Comparison of ENCODE assay signal across 1 cellular context in the genomic region with DNA sequence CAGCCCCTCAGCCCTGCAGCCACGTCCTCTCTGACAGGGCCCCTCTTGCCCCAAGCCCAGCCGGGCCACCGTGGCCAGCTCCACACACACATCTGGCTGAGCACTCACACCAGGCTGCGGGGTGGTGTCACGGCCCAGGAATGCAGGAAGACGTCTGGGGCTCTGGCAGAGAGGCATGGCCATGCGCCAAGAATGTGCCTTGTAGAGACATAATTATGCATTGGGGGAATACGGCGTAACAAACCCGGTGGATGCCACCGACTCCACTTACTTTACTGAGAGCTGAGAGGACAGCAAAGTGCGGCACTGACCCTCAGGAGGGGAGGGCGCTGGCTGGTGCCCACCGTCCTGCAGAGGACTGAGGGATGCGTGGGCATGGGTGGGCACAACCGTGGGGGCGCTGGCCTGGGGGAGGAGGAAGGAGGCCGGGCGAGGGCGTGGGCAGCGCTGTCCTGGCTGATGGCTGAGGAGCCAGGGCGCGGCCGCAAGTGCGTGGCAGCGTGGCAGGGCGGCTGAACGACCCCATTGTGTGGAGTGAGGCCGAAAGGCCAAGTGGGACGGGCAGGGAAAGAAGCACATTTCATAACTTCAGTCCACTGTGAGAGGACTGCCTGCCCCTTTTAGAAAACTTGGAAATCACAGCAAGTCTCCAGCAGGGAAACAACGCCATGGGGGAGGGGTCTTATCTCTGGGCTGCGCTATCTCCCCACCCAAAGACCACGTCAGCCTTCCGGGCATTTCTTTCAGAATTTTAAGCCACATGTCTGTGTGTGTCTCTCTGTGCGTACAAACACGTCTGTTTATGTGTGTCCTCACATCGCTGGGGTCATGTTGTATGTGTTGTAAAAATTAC.
A peak's percentile ranks its signal among the peaks of the same experiment; 100 is the strongest.
TF ChIP-seq lines count a peak whose summit lies in the region.

No MANE protein-coding gene starts in this region.

TF ChIP-seq in HEK293, 187 proteins besides CTCF, POLR2A, EP300 and RAD21 (continued from another document and continues in another):
- TF ChIP-seq, protein P1, sequence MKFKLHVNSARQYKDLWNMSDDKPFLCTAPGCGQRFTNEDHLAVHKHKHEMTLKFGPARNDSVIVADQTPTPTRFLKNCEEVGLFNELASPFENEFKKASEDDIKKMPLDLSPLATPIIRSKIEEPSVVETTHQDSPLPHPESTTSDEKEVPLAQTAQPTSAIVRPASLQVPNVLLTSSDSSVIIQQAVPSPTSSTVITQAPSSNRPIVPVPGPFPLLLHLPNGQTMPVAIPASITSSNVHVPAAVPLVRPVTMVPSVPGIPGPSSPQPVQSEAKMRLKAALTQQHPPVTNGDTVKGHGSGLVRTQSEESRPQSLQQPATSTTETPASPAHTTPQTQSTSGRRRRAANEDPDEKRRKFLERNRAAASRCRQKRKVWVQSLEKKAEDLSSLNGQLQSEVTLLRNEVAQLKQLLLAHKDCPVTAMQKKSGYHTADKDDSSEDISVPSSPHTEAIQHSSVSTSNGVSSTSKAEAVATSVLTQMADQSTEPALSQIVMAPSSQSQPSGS (tag by site-specific recombination; IDR thresholded peaks at IDR 0.05; ENCODE audit: low read depth) = peak; percentile 45; the same call in 1 of the 2 replicates
- TF ChIP-seq ZNF610 (tag by site-specific recombination; IDR thresholded peaks at IDR 0.05; ENCODE audit: borderline replicate concordance) = no peak
- no peak for TF ChIP-seq ZNF76 (tag by site-specific recombination; IDR thresholded peaks at IDR 0.05; ENCODE audit: borderline replicate concordance, low read depth)
- no peak for TF ChIP-seq ZNF266 (tag by site-specific recombination; IDR thresholded peaks at IDR 0.05; ENCODE audit: low read depth)
- no peak for TF ChIP-seq ZNF202 (tag by site-specific recombination; IDR thresholded peaks at IDR 0.05; ENCODE audit: borderline replicate concordance)
- TF ChIP-seq ZNF292 (tag by site-specific recombination; IDR thresholded peaks at IDR 0.05; ENCODE audit: borderline replicate concordance, low read depth) = no peak
- no peak for TF ChIP-seq HOXD13 (CRISPR knock-in tag; IDR thresholded peaks at IDR 0.05; ENCODE audit: borderline replicate concordance)
- TF ChIP-seq ZNF132 (tag by site-specific recombination; IDR thresholded peaks at IDR 0.05; ENCODE audit: borderline replicate concordance) = no peak
- no peak for TF ChIP-seq ZNF37A (tag by site-specific recombination; IDR thresholded peaks at IDR 0.05)
- no peak for TF ChIP-seq ZBTB7A (tag by site-specific recombination; IDR thresholded peaks at IDR 0.05; ENCODE audit: low read depth)
- TF ChIP-seq ZNF121 (tag by site-specific recombination; IDR thresholded peaks at IDR 0.05) = no peak
- TF ChIP-seq ZNF768 (tag by site-specific recombination; IDR thresholded peaks at IDR 0.05) = no peak
- TF ChIP-seq, protein P2, sequence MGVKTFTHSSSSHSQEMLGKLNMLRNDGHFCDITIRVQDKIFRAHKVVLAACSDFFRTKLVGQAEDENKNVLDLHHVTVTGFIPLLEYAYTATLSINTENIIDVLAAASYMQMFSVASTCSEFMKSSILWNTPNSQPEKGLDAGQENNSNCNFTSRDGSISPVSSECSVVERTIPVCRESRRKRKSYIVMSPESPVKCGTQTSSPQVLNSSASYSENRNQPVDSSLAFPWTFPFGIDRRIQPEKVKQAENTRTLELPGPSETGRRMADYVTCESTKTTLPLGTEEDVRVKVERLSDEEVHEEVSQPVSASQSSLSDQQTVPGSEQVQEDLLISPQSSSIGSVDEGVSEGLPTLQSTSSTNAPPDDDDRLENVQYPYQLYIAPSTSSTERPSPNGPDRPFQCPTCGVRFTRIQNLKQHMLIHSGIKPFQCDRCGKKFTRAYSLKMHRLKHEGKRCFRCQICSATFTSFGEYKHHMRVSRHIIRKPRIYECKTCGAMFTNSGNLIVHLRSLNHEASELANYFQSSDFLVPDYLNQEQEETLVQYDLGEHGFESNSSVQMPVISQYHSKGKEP (tag by site-specific recombination; IDR thresholded peaks at IDR 0.05) = no peak
- no peak for TF ChIP-seq RBAK (tag by site-specific recombination; IDR thresholded peaks at IDR 0.05)
- TF ChIP-seq, protein P3, sequence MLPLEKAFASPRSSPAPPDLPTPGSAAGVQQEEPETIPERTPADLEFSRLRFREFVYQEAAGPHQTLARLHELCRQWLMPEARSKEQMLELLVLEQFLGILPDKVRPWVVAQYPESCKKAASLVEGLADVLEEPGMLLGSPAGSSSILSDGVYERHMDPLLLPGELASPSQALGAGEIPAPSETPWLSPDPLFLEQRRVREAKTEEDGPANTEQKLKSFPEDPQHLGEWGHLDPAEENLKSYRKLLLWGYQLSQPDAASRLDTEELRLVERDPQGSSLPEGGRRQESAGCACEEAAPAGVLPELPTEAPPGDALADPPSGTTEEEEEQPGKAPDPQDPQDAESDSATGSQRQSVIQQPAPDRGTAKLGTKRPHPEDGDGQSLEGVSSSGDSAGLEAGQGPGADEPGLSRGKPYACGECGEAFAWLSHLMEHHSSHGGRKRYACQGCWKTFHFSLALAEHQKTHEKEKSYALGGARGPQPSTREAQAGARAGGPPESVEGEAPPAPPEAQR (tag by site-specific recombination; IDR thresholded peaks at IDR 0.05) = no peak
- no peak for TF ChIP-seq MZF1 (tag by site-specific recombination; IDR thresholded peaks at IDR 0.05; ENCODE audit: borderline replicate concordance)
- no peak for TF ChIP-seq PRDM1 (tag by site-specific recombination; IDR thresholded peaks at IDR 0.05)
- no peak for TF ChIP-seq ZNF140 (tag by site-specific recombination; IDR thresholded peaks at IDR 0.05)
- TF ChIP-seq GLIS2 (tag by site-specific recombination; IDR thresholded peaks at IDR 0.05) = no peak
- no peak for TF ChIP-seq ZNF16 (tag by site-specific recombination; IDR thresholded peaks at IDR 0.05; ENCODE audit: low read depth)
- TF ChIP-seq, protein P4, sequence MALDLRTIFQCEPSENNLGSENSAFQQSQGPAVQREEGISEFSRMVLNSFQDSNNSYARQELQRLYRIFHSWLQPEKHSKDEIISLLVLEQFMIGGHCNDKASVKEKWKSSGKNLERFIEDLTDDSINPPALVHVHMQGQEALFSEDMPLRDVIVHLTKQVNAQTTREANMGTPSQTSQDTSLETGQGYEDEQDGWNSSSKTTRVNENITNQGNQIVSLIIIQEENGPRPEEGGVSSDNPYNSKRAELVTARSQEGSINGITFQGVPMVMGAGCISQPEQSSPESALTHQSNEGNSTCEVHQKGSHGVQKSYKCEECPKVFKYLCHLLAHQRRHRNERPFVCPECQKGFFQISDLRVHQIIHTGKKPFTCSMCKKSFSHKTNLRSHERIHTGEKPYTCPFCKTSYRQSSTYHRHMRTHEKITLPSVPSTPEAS (tag by site-specific recombination; IDR thresholded peaks at IDR 0.05) = no peak
- 0 out of 2 replicates have a peak, but pooled peaks have one; percentile 12 for TF ChIP-seq ZNF843 (tag by site-specific recombination; IDR thresholded peaks at IDR 0.05)
- TF ChIP-seq ZNF658 (tag by site-specific recombination; IDR thresholded peaks at IDR 0.05) = no peak
- no peak for TF ChIP-seq ZNF423 (tag by site-specific recombination; IDR thresholded peaks at IDR 0.05)
- TF ChIP-seq, protein P5, sequence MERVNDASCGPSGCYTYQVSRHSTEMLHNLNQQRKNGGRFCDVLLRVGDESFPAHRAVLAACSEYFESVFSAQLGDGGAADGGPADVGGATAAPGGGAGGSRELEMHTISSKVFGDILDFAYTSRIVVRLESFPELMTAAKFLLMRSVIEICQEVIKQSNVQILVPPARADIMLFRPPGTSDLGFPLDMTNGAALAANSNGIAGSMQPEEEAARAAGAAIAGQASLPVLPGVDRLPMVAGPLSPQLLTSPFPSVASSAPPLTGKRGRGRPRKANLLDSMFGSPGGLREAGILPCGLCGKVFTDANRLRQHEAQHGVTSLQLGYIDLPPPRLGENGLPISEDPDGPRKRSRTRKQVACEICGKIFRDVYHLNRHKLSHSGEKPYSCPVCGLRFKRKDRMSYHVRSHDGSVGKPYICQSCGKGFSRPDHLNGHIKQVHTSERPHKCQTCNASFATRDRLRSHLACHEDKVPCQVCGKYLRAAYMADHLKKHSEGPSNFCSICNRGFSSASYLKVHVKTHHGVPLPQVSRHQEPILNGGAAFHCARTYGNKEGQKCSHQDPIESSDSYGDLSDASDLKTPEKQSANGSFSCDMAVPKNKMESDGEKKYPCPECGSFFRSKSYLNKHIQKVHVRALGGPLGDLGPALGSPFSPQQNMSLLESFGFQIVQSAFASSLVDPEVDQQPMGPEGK (tag by site-specific recombination; IDR thresholded peaks at IDR 0.05) = peak; percentile 65
- no peak for TF ChIP-seq ZNF184 (tag by site-specific recombination; IDR thresholded peaks at IDR 0.05)
- no peak for TF ChIP-seq ZNF501 (tag by site-specific recombination; IDR thresholded peaks at IDR 0.05)
- TF ChIP-seq KLF10 (tag by site-specific recombination; IDR thresholded peaks at IDR 0.05) = peak; percentile 68; the same call in 1 of the 2 replicates
- TF ChIP-seq ZNF621 (tag by site-specific recombination; IDR thresholded peaks at IDR 0.05) = no peak
- no peak for TF ChIP-seq ZNF112 (tag by site-specific recombination; IDR thresholded peaks at IDR 0.05)
- no peak for TF ChIP-seq ZNF335 (tag by site-specific recombination; conservative IDR thresholded peaks at IDR 0.05)
- TF ChIP-seq, protein P6, sequence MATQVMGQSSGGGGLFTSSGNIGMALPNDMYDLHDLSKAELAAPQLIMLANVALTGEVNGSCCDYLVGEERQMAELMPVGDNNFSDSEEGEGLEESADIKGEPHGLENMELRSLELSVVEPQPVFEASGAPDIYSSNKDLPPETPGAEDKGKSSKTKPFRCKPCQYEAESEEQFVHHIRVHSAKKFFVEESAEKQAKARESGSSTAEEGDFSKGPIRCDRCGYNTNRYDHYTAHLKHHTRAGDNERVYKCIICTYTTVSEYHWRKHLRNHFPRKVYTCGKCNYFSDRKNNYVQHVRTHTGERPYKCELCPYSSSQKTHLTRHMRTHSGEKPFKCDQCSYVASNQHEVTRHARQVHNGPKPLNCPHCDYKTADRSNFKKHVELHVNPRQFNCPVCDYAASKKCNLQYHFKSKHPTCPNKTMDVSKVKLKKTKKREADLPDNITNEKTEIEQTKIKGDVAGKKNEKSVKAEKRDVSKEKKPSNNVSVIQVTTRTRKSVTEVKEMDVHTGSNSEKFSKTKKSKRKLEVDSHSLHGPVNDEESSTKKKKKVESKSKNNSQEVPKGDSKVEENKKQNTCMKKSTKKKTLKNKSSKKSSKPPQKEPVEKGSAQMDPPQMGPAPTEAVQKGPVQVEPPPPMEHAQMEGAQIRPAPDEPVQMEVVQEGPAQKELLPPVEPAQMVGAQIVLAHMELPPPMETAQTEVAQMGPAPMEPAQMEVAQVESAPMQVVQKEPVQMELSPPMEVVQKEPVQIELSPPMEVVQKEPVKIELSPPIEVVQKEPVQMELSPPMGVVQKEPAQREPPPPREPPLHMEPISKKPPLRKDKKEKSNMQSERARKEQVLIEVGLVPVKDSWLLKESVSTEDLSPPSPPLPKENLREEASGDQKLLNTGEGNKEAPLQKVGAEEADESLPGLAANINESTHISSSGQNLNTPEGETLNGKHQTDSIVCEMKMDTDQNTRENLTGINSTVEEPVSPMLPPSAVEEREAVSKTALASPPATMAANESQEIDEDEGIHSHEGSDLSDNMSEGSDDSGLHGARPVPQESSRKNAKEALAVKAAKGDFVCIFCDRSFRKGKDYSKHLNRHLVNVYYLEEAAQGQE (tag by site-specific recombination; IDR thresholded peaks at IDR 0.05) = peak; percentile 87
- no peak for TF ChIP-seq OSR2 (tag by site-specific recombination; IDR thresholded peaks at IDR 0.05)
- TF ChIP-seq ZNF629 (tag by site-specific recombination; IDR thresholded peaks at IDR 0.05) = peak; percentile 82
- TF ChIP-seq ZBTB20 (tag by site-specific recombination; IDR thresholded peaks at IDR 0.05) = peak; percentile 44; the same call in 1 of the 2 replicates
- no peak for TF ChIP-seq ZNF596 (tag by site-specific recombination; IDR thresholded peaks at IDR 0.05)
- TF ChIP-seq, protein P7, sequence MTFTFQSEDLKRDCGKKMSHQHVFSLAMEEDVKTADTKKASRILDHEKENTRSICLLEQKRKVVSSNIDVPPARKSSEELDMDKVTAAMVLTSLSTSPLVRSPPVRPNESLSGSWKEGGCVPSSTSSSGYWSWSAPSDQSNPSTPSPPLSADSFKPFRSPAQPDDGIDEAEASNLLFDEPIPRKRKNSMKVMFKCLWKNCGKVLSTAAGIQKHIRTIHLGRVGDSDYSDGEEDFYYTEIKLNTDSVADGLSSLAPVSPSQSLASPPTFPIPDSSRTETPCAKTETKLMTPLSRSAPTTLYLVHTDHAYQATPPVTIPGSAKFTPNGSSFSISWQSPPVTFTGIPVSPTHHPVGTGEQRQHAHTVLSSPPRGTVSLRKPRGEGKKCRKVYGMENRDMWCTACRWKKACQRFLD (tag by site-specific recombination; IDR thresholded peaks at IDR 0.05) = no peak
- TF ChIP-seq, protein P8, sequence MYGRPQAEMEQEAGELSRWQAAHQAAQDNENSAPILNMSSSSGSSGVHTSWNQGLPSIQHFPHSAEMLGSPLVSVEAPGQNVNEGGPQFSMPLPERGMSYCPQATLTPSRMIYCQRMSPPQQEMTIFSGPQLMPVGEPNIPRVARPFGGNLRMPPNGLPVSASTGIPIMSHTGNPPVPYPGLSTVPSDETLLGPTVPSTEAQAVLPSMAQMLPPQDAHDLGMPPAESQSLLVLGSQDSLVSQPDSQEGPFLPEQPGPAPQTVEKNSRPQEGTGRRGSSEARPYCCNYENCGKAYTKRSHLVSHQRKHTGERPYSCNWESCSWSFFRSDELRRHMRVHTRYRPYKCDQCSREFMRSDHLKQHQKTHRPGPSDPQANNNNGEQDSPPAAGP (tag by site-specific recombination; IDR thresholded peaks at IDR 0.05) = 0 out of 2 replicates have a peak, but pooled peaks have one; percentile 27
- peak; percentile 85 for TF ChIP-seq ZEB2 (tag by site-specific recombination; IDR thresholded peaks at IDR 0.05)
- no peak for TF ChIP-seq ZNF248 (tag by site-specific recombination; IDR thresholded peaks at IDR 0.05)
- TF ChIP-seq, protein P9, sequence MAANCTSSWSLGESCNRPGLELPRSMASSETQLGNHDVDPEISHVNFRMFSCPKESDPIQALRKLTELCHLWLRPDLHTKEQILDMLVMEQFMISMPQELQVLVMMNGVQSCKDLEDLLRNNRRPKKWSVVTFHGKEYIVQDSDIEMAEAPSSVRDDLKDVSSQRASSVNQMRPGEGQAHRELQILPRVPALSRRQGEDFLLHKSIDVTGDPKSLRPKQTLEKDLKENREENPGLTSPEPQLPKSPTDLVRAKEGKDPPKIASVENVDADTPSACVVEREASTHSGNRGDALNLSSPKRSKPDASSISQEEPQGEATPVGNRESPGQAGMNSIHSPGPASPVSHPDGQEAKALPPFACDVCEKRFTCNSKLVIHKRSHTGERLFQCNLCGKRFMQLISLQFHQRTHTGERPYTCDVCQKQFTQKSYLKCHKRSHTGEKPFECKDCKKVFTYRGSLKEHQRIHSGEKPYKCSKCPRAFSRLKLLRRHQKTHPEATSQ (tag by site-specific recombination; IDR thresholded peaks at IDR 0.05) = no peak
